1 cellular context compared by ENCODE assay signal in genomic region chr20:3628502-3629314, GRCh38.
TF ChIP-seq lines count a peak whose summit lies in the region.

No MANE protein-coding gene starts in this region.

TF ChIP-seq in HepG2, 621 proteins besides CTCF, POLR2A, EP300 and RAD21 (continued from another document and continues in another):
- TF ChIP-seq ZNF713 (CRISPR knock-in tag; IDR thresholded peaks at IDR 0.05) (0 out of 2 replicates have a peak, but pooled peaks have one; percentile 79), ZNF777 (CRISPR knock-in tag; IDR thresholded peaks at IDR 0.05) (0 out of 2 replicates have a peak, but pooled peaks have one; percentile 26), ZNF724P (CRISPR knock-in tag; IDR thresholded peaks at IDR 0.05; ENCODE audit: borderline replicate concordance) (peak; percentile 74; the same call in 1 of the 2 replicates), ISL2 (CRISPR knock-in tag; IDR thresholded peaks at IDR 0.05) (peak; percentile 82), TFDP2 (CRISPR knock-in tag; IDR thresholded peaks at IDR 0.05) (no peak), ZSCAN5A (CRISPR knock-in tag; IDR thresholded peaks at IDR 0.05; ENCODE audit: borderline replicate concordance) (peak; percentile 58; the same call in 1 of the 2 replicates), NR2F6 (IDR thresholded peaks at IDR 0.05) (peak; percentile 97), NR2F6 (CRISPR knock-in tag; IDR thresholded peaks at IDR 0.05) (peak; percentile 99), WIZ (CRISPR knock-in tag; IDR thresholded peaks at IDR 0.05) (peak; percentile 71), ZIK1 (CRISPR knock-in tag; IDR thresholded peaks at IDR 0.05; ENCODE audit: borderline replicate concordance, low read depth) (peak; percentile 62; the same call in 1 of the 2 replicates), DBP (CRISPR knock-in tag; IDR thresholded peaks at IDR 0.05; ENCODE audit: not compliant biosample characterization) (peak; percentile 72), RARG (CRISPR knock-in tag; IDR thresholded peaks at IDR 0.05; ENCODE audit: low read depth) (no peak), ZMAT3 (CRISPR knock-in tag; conservative IDR thresholded peaks at IDR 0.05) (peak; percentile 84), LBX2 (CRISPR knock-in tag; IDR thresholded peaks at IDR 0.05; ENCODE audit: borderline replicate concordance) (no peak), RARA (CRISPR knock-in tag; IDR thresholded peaks at IDR 0.05) (peak; percentile 99), ZNF441 (CRISPR knock-in tag; IDR thresholded peaks at IDR 0.05; ENCODE audit: borderline replicate concordance) (peak; percentile 75; the same call in 1 of the 2 replicates), SALL2 (CRISPR knock-in tag; IDR thresholded peaks at IDR 0.05) (peak; percentile 71; the same call in 1 of the 2 replicates), RFXANK (CRISPR knock-in tag; IDR thresholded peaks at IDR 0.05) (no peak), CCAR2 (optimal IDR thresholded peaks at IDR 0.05; ENCODE audit: low read depth, low read length) (peak; percentile 29), HDAC1 (CRISPR knock-in tag; IDR thresholded peaks at IDR 0.05) (peak; percentile 89), SOX13 (IDR thresholded peaks at IDR 0.05) (peak; percentile 61; the same call in 1 of the 2 replicates), SOX13 (CRISPR knock-in tag; conservative IDR thresholded peaks at IDR 0.05 in 1 of 2, IDR thresholded peaks at IDR 0.05 in 1 of 2) (peak in 1 of 2 experiments; percentile 87; a peak in 2 of 4 replicates), ZNF784 (CRISPR knock-in tag; IDR thresholded peaks at IDR 0.05; ENCODE audit: borderline replicate concordance) (0 out of 2 replicates have a peak, but pooled peaks have one; percentile 20), REL (CRISPR knock-in tag; conservative IDR thresholded peaks at IDR 0.05) (no peak), JDP2 (CRISPR knock-in tag; IDR thresholded peaks at IDR 0.05; ENCODE audit: borderline replicate concordance) (no peak), ZNF501 (CRISPR knock-in tag; IDR thresholded peaks at IDR 0.05) (peak; percentile 54; the same call in 1 of the 2 replicates), ZBTB40 (IDR thresholded peaks at IDR 0.05) (no peak), ZBTB40 (CRISPR knock-in tag; IDR thresholded peaks at IDR 0.05) (peak; percentile 81), IRF9 (CRISPR knock-in tag; IDR thresholded peaks at IDR 0.05; ENCODE audit: borderline replicate concordance) (no peak; the same call in 1 of the 2 replicates), NCOR1 (IDR thresholded peaks at IDR 0.05; ENCODE audit: borderline replicate concordance, low read length) (peak; percentile 66; the same call in 1 of the 2 replicates), NONO (IDR thresholded peaks at IDR 0.05) (no peak), NONO (CRISPR knock-in tag; conservative IDR thresholded peaks at IDR 0.05) (peak; percentile 88), IRF2 (CRISPR knock-in tag; IDR thresholded peaks at IDR 0.05) (peak; percentile 86; the same call in 1 of the 2 replicates), MED8 (CRISPR knock-in tag; IDR thresholded peaks at IDR 0.05; ENCODE audit: insufficient replicate concordance) (no peak), REPIN1 (CRISPR knock-in tag; IDR thresholded peaks at IDR 0.05; ENCODE audit: borderline replicate concordance, low read depth) (peak; percentile 70; the same call in 1 of the 2 replicates), PCBP1 (IDR thresholded peaks at IDR 0.05; ENCODE audit: borderline replicate concordance, low read depth, low read length) (no peak), ZNF790 (CRISPR knock-in tag; IDR thresholded peaks at IDR 0.05; ENCODE audit: borderline replicate concordance) (peak; percentile 65; the same call in 1 of the 2 replicates), KMT2A (CRISPR knock-in tag; IDR thresholded peaks at IDR 0.05) (peak; percentile 39; the same call in 1 of the 2 replicates), DPF2 (CRISPR knock-in tag; IDR thresholded peaks at IDR 0.05; ENCODE audit: borderline replicate concordance, low read depth) (peak; percentile 91; the same call in 1 of the 2 replicates), POGZ (CRISPR knock-in tag; IDR thresholded peaks at IDR 0.05) (peak; percentile 95), ZNF3 (CRISPR knock-in tag; IDR thresholded peaks at IDR 0.05) (peak; percentile 76; the same call in 1 of the 2 replicates), HOXA5 (CRISPR knock-in tag; IDR thresholded peaks at IDR 0.05) (0 out of 2 replicates have a peak, but pooled peaks have one; percentile 66), CREB1 (IDR thresholded peaks at IDR 0.05) (0 out of 2 replicates have a peak, but pooled peaks have one; percentile 36), CREB1 (CRISPR knock-in tag; IDR thresholded peaks at IDR 0.05) (no peak), ZNF512 (CRISPR knock-in tag; IDR thresholded peaks at IDR 0.05) (no peak), THRA (CRISPR knock-in tag; IDR thresholded peaks at IDR 0.05; ENCODE audit: borderline replicate concordance) (peak; percentile 94; the same call in 1 of the 2 replicates), ZNF263 (CRISPR knock-in tag; IDR thresholded peaks at IDR 0.05) (peak; percentile 88), ASH2L (IDR thresholded peaks at IDR 0.05; ENCODE audit: insufficient read length, low read depth, low read length) (peak; percentile 35)
